ENCODE assay signal across 9 cellular contexts in genomic region chr11:57567210-57567511, GRCh38. TPM values are rescaled to one million over a fixed set of nuclear protein-coding genes. Genes with fewer than 3 reads are reported as not detected.
DNase-seq lines count a peak whose midpoint lies in the region; ATAC-seq and TF ChIP-seq lines count a peak whose summit lies in the region.
"Had no signal": no experiment of that assay in that cellular context is flagged by ENCODE, and none has a peak within 500 bp of the region (broad histone marks: within the 10 kb centered on the region; RNA-seq: fewer than 3 reads in every experiment).

No MANE protein-coding gene starts in this region.

- H3K9me3 Mint-ChIP-seq in CD8-positive, alpha-beta T cell, result no peaks in the 10 kb centered on the region

- H3K9ac ChIP-seq in OCI-LY3 (ENCODE audit: low read length) (peak overlapping the region; percentile 86), mammary epithelial cell (ENCODE audit: insufficient read depth, low read length) (peak overlapping the region; percentile 37)

- no peak for TF ChIP-seq POLR2A in testis (IDR thresholded peaks at IDR 0.05)

- peak in 6 of 7 experiments; percentile 14 to 59 (median 32) for DNase-seq in CD8-positive, alpha-beta T cell
- DNase-seq in mammary epithelial cell (peak; percentile 16), left lung (no peak), testis (peak; percentile 34)

- TF ChIP-seq CTCF in CD8-positive, alpha-beta T cell (IDR thresholded peaks at IDR 0.05), result no peak
- no peak for TF ChIP-seq CTCF in OCI-LY3 (IDR thresholded peaks at IDR 0.05; ENCODE audit: low read depth, low read length)
- no peak for TF ChIP-seq CTCF in mammary epithelial cell (conservative IDR thresholded peaks at IDR 0.05 in 1 of 2, IDR thresholded peaks at IDR 0.05 in 1 of 2; ENCODE audit: extremely low read depth in 1 of 2, insufficient read depth in 1 of 2, low read depth in 1 of 2, low read length in 2 of 2)
- no peak for TF ChIP-seq CTCF in left lung (IDR thresholded peaks at IDR 0.05)
- no peak for TF ChIP-seq CTCF in testis (IDR thresholded peaks at IDR 0.05)

- H3K4me3 ChIP-seq in CD8-positive, alpha-beta T cell (ENCODE audit: low read depth, low read length), result peak overlapping the region; percentile 86
- H3K4me3 ChIP-seq in OCI-LY3 (ENCODE audit: low read length), result peak overlapping the region; percentile 91
- peak overlapping the region; percentile 77 to 96 (median 90) for H3K4me3 ChIP-seq in mammary epithelial cell (replicated peaks in 1 of 3; ENCODE audit: insufficient read depth in 1 of 3, low read depth in 2 of 3, low read length in 3 of 3)
- peak overlapping the region; percentile 70 to 88 for H3K4me3 ChIP-seq in left lung
- H3K4me3 ChIP-seq in testis, result peak overlapping the region; percentile 65 to 85

- in situ Hi-C loops in mammary epithelial cell (cut with MboI; ENCODE audit: low sequenced_read_pairs in 2 of 2), result loop anchor here in 1 of 2 donors (5.0 kb wide), 1 partner anchor 75 kb away; no protein-coding TSS in a partner anchor

- intact Hi-C loops in CD8-positive, alpha-beta T cell (cut with DNase I, micrococcal nuclease), result loop anchor here (1.0 to 10.0 kb wide), 11 partner anchors 36 to 1575 kb away; partner anchors contain the start of genes ZFP91 (in 2 of the 2), FAM111A (in 1 of the 2), LPXN (in 1 of the 2) and MED19 (in 1 of the 2)
- intact Hi-C loops in mammary epithelial cell (cut with micrococcal nuclease), result loop anchor here (1.0 to 10.0 kb wide), 3 partner anchors 222 to 945 kb away; no protein-coding TSS in a partner anchor
- intact Hi-C loops in left lung (cut with DNase I), result loop anchor here in 1 of 2 donors (5.0 kb wide), 1 partner anchor 75 kb away; no protein-coding TSS in a partner anchor
- intact Hi-C loops in testis (cut with DNase I; ENCODE audit: low total_unique reads), result loop anchor here (5.0 kb wide), 1 partner anchor 70 kb away; no protein-coding TSS in a partner anchor

- H3K36me3 Mint-ChIP-seq in CD8-positive, alpha-beta T cell, result peaks cover 29% of the 10 kb centered on the region

- ATAC-seq in CD8-positive, alpha-beta T cell, result peak; percentile 24
- peak; percentile 19 for ATAC-seq in GM21515 (IDR thresholded peaks at IDR 0.05; ENCODE audit: unreplicated experiment)
- peak; percentile 8 for ATAC-seq in left lung
- no peak for ATAC-seq in GM21737 (IDR thresholded peaks at IDR 0.05; ENCODE audit: unreplicated experiment)
- no peak for ATAC-seq in HG02870 (IDR thresholded peaks at IDR 0.05; ENCODE audit: unreplicated experiment)

- H4K20me1 ChIP-seq in OCI-LY3 (ENCODE audit: insufficient read depth, low read length), result no peaks in the 10 kb centered on the region
- H4K20me1 ChIP-seq in mammary epithelial cell (ENCODE audit: insufficient read depth, low read length), result no peaks in the 10 kb centered on the region

- H3K36me3 ChIP-seq in CD8-positive, alpha-beta T cell (ENCODE audit: insufficient read depth, low read length), result peaks cover 5% of the 10 kb centered on the region
- H3K36me3 ChIP-seq in OCI-LY3 (replicated peaks; ENCODE audit: low read depth, low read length) (no peaks in the 10 kb centered on the region), mammary epithelial cell (ENCODE audit: insufficient read depth, low read length) (no peaks in the 10 kb centered on the region), left lung (peaks cover 0 to 6% of the 10 kb centered on the region in 2 donors), testis (ENCODE audit: low read depth, missing control alignments) (no peaks in the 10 kb centered on the region)

- BruUV-seq in mammary epithelial cell (replicated peaks; lab: Mats Ljungman, UMichigan), result no TSS peak

- CTCF ChIA-PET in CD8-positive, alpha-beta T cell (lab: Charles Lee), result interaction anchor here (0.7 to 9.2 kb wide), 16 partner anchors 9 to 234 kb away, joined by 3 to 207 read pairs (median 6); partner anchors contain the start of gene ZDHHC5
- CTCF ChIA-PET in mammary epithelial cell (lab: Charles Lee; ENCODE audit: low non-redundant PET), result interaction anchor here (0.9 to 3.0 kb wide), 2 partner anchors 74 to 77 kb away, joined by 8 to 36 read pairs; no protein-coding TSS in a partner anchor

- H3K27ac ChIP-seq in CD8-positive, alpha-beta T cell (ENCODE audit: low read depth, low read length), result peak overlapping the region; percentile 87
- H3K27ac ChIP-seq in OCI-LY3 (ENCODE audit: low read length) (peak overlapping the region; percentile 85), mammary epithelial cell (ENCODE audit: insufficient read depth, low read depth, low read length) (peak overlapping the region; percentile 44), left lung (peak overlapping the region; percentile 90 to 92), testis (peak overlapping the region; percentile 79 to 90)

- H3K4me1 ChIP-seq in CD8-positive, alpha-beta T cell (ENCODE audit: insufficient read depth, low read length), result peaks cover 25% of the 10 kb centered on the region
- peaks cover 17% of the 10 kb centered on the region for H3K4me1 ChIP-seq in OCI-LY3 (ENCODE audit: low read length)
- peaks cover 27% of the 10 kb centered on the region for H3K4me1 ChIP-seq in mammary epithelial cell (ENCODE audit: insufficient read depth, low read length)
- peaks cover 18 to 53% of the 10 kb centered on the region in 2 donors for H3K4me1 ChIP-seq in left lung
- peaks cover 22% of the 10 kb centered on the region for H3K4me1 ChIP-seq in testis

- WGBS in mammary epithelial cell (ENCODE audit: low coverage, missing lambda C conversion rate), result 0% methylated on average over 5 of the region's 9 CpGs
- WGBS in testis, 2 donors, result 0% methylated on average over 9 of the region's 9 CpGs

- H3K27ac Mint-ChIP-seq in CD8-positive, alpha-beta T cell, result peak overlapping the region; percentile 96

- H3K9me3 ChIP-seq in CD8-positive, alpha-beta T cell (ENCODE audit: low read length), result no peaks in the 10 kb centered on the region
- H3K9me3 ChIP-seq in OCI-LY3 (ENCODE audit: insufficient read depth, low read length) (no peaks in the 10 kb centered on the region), mammary epithelial cell (replicated peaks; ENCODE audit: insufficient read depth, low read length) (no peaks in the 10 kb centered on the region), left lung (no peaks in the 10 kb centered on the region), testis (no peaks in the 10 kb centered on the region)

- peaks cover 52% of the 10 kb centered on the region for H3K79me2 ChIP-seq in OCI-LY3 (ENCODE audit: low read length)
- H3K79me2 ChIP-seq in mammary epithelial cell (ENCODE audit: insufficient read depth, low read length), result no peaks in the 10 kb centered on the region

- no peaks in the 10 kb centered on the region for H3K27me3 Mint-ChIP-seq in CD8-positive, alpha-beta T cell (ENCODE audit: low read depth)

- peak overlapping the region; percentile 97 for H3K4me2 ChIP-seq in OCI-LY3 (ENCODE audit: low read length)
- peak overlapping the region; percentile 97 for H3K4me2 ChIP-seq in mammary epithelial cell (ENCODE audit: insufficient read depth, low read depth, low read length)

- POLR2A ChIA-PET in CD8-positive, alpha-beta T cell (lab: Charles Lee), result interaction anchor here (1.0 to 1.7 kb wide), 6 partner anchors 36 to 145 kb away, joined by 3 to 8 read pairs (median 5); partner anchors contain the start of genes MED19, TMX2 and YPEL4

- peaks cover 52% of the 10 kb centered on the region for H3K4me1 Mint-ChIP-seq in CD8-positive, alpha-beta T cell (ENCODE audit: low read depth)

- no peaks in the 10 kb centered on the region for H3K27me3 ChIP-seq in CD8-positive, alpha-beta T cell (ENCODE audit: insufficient read depth, low read length)
- no peaks in the 10 kb centered on the region for H3K27me3 ChIP-seq in OCI-LY3 (ENCODE audit: low read depth, low read length)
- no peaks in the 10 kb centered on the region for H3K27me3 ChIP-seq in mammary epithelial cell (ENCODE audit: insufficient read depth, low read length)
- H3K27me3 ChIP-seq in left lung, result no peaks in the 10 kb centered on the region
- no peaks in the 10 kb centered on the region for H3K27me3 ChIP-seq in testis

- H2AFZ ChIP-seq in OCI-LY3 (ENCODE audit: low read depth, low read length) (no peak overlapping the region), mammary epithelial cell (ENCODE audit: low read depth, low read length) (peak overlapping the region; percentile 96)

- dilution Hi-C loops in mammary epithelial cell (cut with HindIII; ENCODE audit: low sequenced_read_pairs), result no loop called here

- H3K4me3 Mint-ChIP-seq in CD8-positive, alpha-beta T cell, result peak overlapping the region; percentile 100

RNA-seq across cellular contexts. Expression of gene UBE2L6, which starts 0.3 kb away (rescaled TPM):
- 10 to 100 TPM; 44.4 to 47.2 TPM for total RNA-seq in CD8-positive, alpha-beta T cell
- total RNA-seq in mammary epithelial cell (10 to 100 TPM; 34.2 to 46.8 TPM), left lung (100 to 1,000 TPM in 1 of 2 donors, 10 to 100 TPM in 1; 97.1 to 109 TPM), testis (10 to 100 TPM; 13.3 to 19.8 TPM)
- polyA plus RNA-seq in mammary epithelial cell (51.8 TPM), testis (ENCODE audit: insufficient read depth, low read depth, low replicate concordance) (43.6 TPM)
- 29.3 TPM for polyA minus RNA-seq in mammary epithelial cell

RNA-seq across cellular contexts. Expression of gene SMTNL1, which starts 29.8 kb away (rescaled TPM):
- total RNA-seq in CD8-positive, alpha-beta T cell, result not detected
- not detected for total RNA-seq in mammary epithelial cell
- not detected for polyA plus RNA-seq in mammary epithelial cell
- polyA minus RNA-seq in mammary epithelial cell, result not detected
- not detected for total RNA-seq in left lung
- total RNA-seq in testis, result under 1 TPM; 0.37 to 0.47 TPM
- polyA plus RNA-seq in testis (ENCODE audit: insufficient read depth, low read depth, low replicate concordance), result 2.0 TPM
- total RNA-seq: SK-MEL-5 had no signal

RNA-seq across cellular contexts. Expression of gene SERPING1, which starts 30.3 kb away (rescaled TPM):
- not detected for total RNA-seq in CD8-positive, alpha-beta T cell
- total RNA-seq in mammary epithelial cell (10 to 100 TPM in 1 of 2 donors, 1 to 10 TPM in 1; 9.7 to 23.8 TPM), left lung (100 to 1,000 TPM; 195 to 329 TPM), testis (100 to 1,000 TPM in 1 of 2 donors, 10 to 100 TPM in 1; 53.6 to 113 TPM)
- polyA plus RNA-seq in mammary epithelial cell (15.3 TPM), testis (ENCODE audit: insufficient read depth, low read depth, low replicate concordance) (273 TPM)
- polyA minus RNA-seq in mammary epithelial cell, result 29.9 TPM
- total RNA-seq: SK-MEL-5 had no signal

RNA-seq across cellular contexts. Expression of gene TIMM10, which starts 36.6 kb away (rescaled TPM):
- total RNA-seq in CD8-positive, alpha-beta T cell, result 10 to 100 TPM; 16.4 to 18.9 TPM
- total RNA-seq in mammary epithelial cell (10 to 100 TPM; 24.8 to 58.9 TPM), left lung (10 to 100 TPM; 21.7 to 39.6 TPM), testis (10 to 100 TPM; 27.7 to 49.1 TPM)
- polyA plus RNA-seq in mammary epithelial cell (124 TPM), testis (ENCODE audit: insufficient read depth, low read depth, low replicate concordance) (56.9 TPM)
- 173 TPM for polyA minus RNA-seq in mammary epithelial cell

RNA-seq across cellular contexts. Expression of gene SLC43A1, which starts 51.7 kb away (rescaled TPM):
- 1 to 10 TPM; 4.4 to 7.5 TPM for total RNA-seq in CD8-positive, alpha-beta T cell
- total RNA-seq in mammary epithelial cell (1 to 10 TPM; 1.4 to 2.2 TPM), left lung (10 to 100 TPM; 11.8 to 25.3 TPM), testis (10 to 100 TPM; 12.2 to 12.3 TPM)
- polyA plus RNA-seq in mammary epithelial cell (0.48 TPM), testis (ENCODE audit: insufficient read depth, low read depth, low replicate concordance) (6.5 TPM)
- polyA minus RNA-seq in mammary epithelial cell, result not detected

Comparison
In these comparisons a context has a peak if more than half of its experiments do, and no peak if none do; other contexts are left out.
1. ATAC-seq: peak in CD8-positive, alpha-beta T cell (single experiment), GM21515 (single experiment) and left lung (single experiment); none in GM21737 (single experiment) and HG02870 (single experiment).
2. DNase-seq: peak in CD8-positive, alpha-beta T cell (6 of 7), mammary epithelial cell (single experiment) and testis (single experiment); none in left lung (0 of 2).
3. RNA of gene SERPING1, which starts 30.3 kb away (total RNA-seq): 195 to 329 TPM in left lung, 53.6 to 113 TPM in testis and 9.7 to 23.8 TPM in mammary epithelial cell; not detected in CD8-positive, alpha-beta T cell; every median in the first group is over 10 times any median in the second.
4. Peak in every context shown above with its lines, with median percentiles within 50 percentile points of each other: H3K27ac ChIP-seq and H3K4me3 ChIP-seq.